ENCODE assay signal across 8 cellular contexts in genomic region chr7:93551063-93551895, GRCh38. TPM values are rescaled to one million over a fixed set of nuclear protein-coding genes. Genes with fewer than 3 reads are reported as not detected.
DNase-seq lines count a peak whose midpoint lies in the region; TF ChIP-seq lines count a peak whose summit lies in the region.

No MANE protein-coding gene starts in this region.

- H3K4me3 Mint-ChIP-seq in mesothelial cell of epicardium: no peak overlapping the region

- intact Hi-C loops in posterior vena cava (cut with DNase I): no loop called here

- no peaks in the 10 kb centered on the region for H3K9me3 Mint-ChIP-seq in mesothelial cell of epicardium

- DNase-seq in NCI-H2081 (lab: John Stamatoyannopoulos, UW): peak; percentile 33 to 49
- no peak for DNase-seq in NCI-H2081 treated with DMSO at 0.1 percent for 48 hours (lab: John Stamatoyannopoulos, UW)
- DNase-seq in LNCaP clone FGC (ENCODE audit: low read depth): peak; percentile 7
- peak; percentile 39 for DNase-seq in astrocyte of the cerebellum (ENCODE audit: low read depth)
- no peak for DNase-seq in mesothelial cell of epicardium (ENCODE audit: low spot score in 2 of 2, unreplicated experiment in 2 of 2)
- DNase-seq in posterior vena cava (ENCODE audit: low spot score): no peak
- DNase-seq in NCI-H128 (lab: John Stamatoyannopoulos, UW; ENCODE audit: unreplicated experiment): no peak
- DNase-seq in NCI-H774 (lab: John Stamatoyannopoulos, UW): no peak

- H3K4me3 ChIP-seq in LNCaP clone FGC (ENCODE audit: low read depth, low read length): no peak overlapping the region
- H3K4me3 ChIP-seq in astrocyte of the cerebellum (ENCODE audit: low read depth, low read length): no peak overlapping the region

- H3K27me3 Mint-ChIP-seq in mesothelial cell of epicardium (ENCODE audit: low read depth): peaks cover 3% of the 10 kb centered on the region

- H3K36me3 Mint-ChIP-seq in mesothelial cell of epicardium: no peaks in the 10 kb centered on the region

- no peaks in the 10 kb centered on the region for H3K4me1 Mint-ChIP-seq in mesothelial cell of epicardium

- in situ Hi-C loops in astrocyte of the cerebellum (cut with HindIII; ENCODE audit: low sequenced_read_pairs): loop anchor here (5.0 kb wide), 1 partner anchor 299 kb away; no protein-coding TSS in a partner anchor

- H3K27ac Mint-ChIP-seq in mesothelial cell of epicardium: no peak overlapping the region

- TF ChIP-seq CTCF in LNCaP clone FGC (IDR thresholded peaks at IDR 0.05; ENCODE audit: control insufficient read depth, extremely low read depth, insufficient read depth) (peak; percentile 45), astrocyte of the cerebellum (IDR thresholded peaks at IDR 0.05; ENCODE audit: low read depth, low read length, missing control alignments) (peak; percentile 61), mesothelial cell of epicardium (IDR thresholded peaks at IDR 0.05; ENCODE audit: unreplicated experiment) (peak; percentile 54)

RNA-seq across cellular contexts. Expression of gene CALCR, which starts 23.2 kb away (rescaled TPM):
- total RNA-seq in mesothelial cell of epicardium (not detected in 3 replicates), posterior vena cava (under 1 TPM in 1 of 2 donors, not detected in 1; 0.10 TPM)

Comparison
In these comparisons a context has a peak if more than half of its experiments do, and no peak if none do; other contexts are left out.
1. DNase-seq: peak in NCI-H2081 (2 of 2), LNCaP clone FGC (single experiment) and astrocyte of the cerebellum (single experiment); none in NCI-H2081 treated with DMSO at 0.1 percent for 48 hours (single experiment), mesothelial cell of epicardium (0 of 2), posterior vena cava (single experiment), NCI-H128 (single experiment) and NCI-H774 (single experiment).
2. Peak in every context shown above with its lines, with median percentiles within 50 percentile points of each other: CTCF ChIP-seq.